11 cellular contexts compared by ENCODE assay signal in genomic region chr13:110911880-110912279, GRCh38. TPM values are rescaled to one million over a fixed set of nuclear protein-coding genes. Genes with fewer than 3 reads are reported as not detected.
DNase-seq lines count a peak whose midpoint lies in the region; ATAC-seq lines count a peak whose summit lies in the region.
"Had no signal": no experiment of that assay in that cellular context is flagged by ENCODE, and none has a peak within 500 bp of the region (broad histone marks: within the 10 kb centered on the region; RNA-seq: fewer than 3 reads in every experiment).

No MANE protein-coding gene starts in this region.

- H3K9me3 Mint-ChIP-seq in stimulated activated naive CD8-positive, alpha-beta T cell treated with anti-CD3 and anti-CD28 coated beads, Interleukin-15, Interleukin-2, amounts not matched to agents 100 ng/mL and 50 ng/mL, for 24 hours = no peaks in the 10 kb centered on the region
- H3K9me3 Mint-ChIP-seq in stimulated activated naive CD8-positive, alpha-beta T cell treated with anti-CD3 and anti-CD28 coated beads, Interleukin-15, amount 100 ng/mL, for 72 hours = no peaks in the 10 kb centered on the region
- no peaks in the 10 kb centered on the region for H3K9me3 Mint-ChIP-seq in activated T-helper 17 cell treated with anti-CD3 and anti-CD28 coated beads, Interleukin-2, amount 50 U/mL, for 72 hours

- peaks cover 74% of the 10 kb centered on the region for H3K4me1 Mint-ChIP-seq in stimulated activated naive CD8-positive, alpha-beta T cell treated with anti-CD3 and anti-CD28 coated beads, Interleukin-15, Interleukin-2, amounts not matched to agents 100 ng/mL and 50 ng/mL, for 24 hours (ENCODE audit: low read depth)
- peaks cover 74% of the 10 kb centered on the region for H3K4me1 Mint-ChIP-seq in stimulated activated naive CD8-positive, alpha-beta T cell treated with anti-CD3 and anti-CD28 coated beads, Interleukin-15, amount 100 ng/mL, for 72 hours
- H3K4me1 Mint-ChIP-seq in activated T-helper 17 cell treated with anti-CD3 and anti-CD28 coated beads, Interleukin-2, amount 50 U/mL, for 72 hours = peaks cover 32% of the 10 kb centered on the region

- peaks cover 46% of the 10 kb centered on the region for H3K36me3 Mint-ChIP-seq in stimulated activated naive CD8-positive, alpha-beta T cell treated with anti-CD3 and anti-CD28 coated beads, Interleukin-15, Interleukin-2, amounts not matched to agents 100 ng/mL and 50 ng/mL, for 24 hours (ENCODE audit: low read depth)
- H3K36me3 Mint-ChIP-seq in activated T-helper 17 cell treated with anti-CD3 and anti-CD28 coated beads, Interleukin-2, amount 50 U/mL, for 72 hours (ENCODE audit: low read depth) = peaks cover 70% of the 10 kb centered on the region

- no peaks in the 10 kb centered on the region for H3K27me3 Mint-ChIP-seq in stimulated activated naive CD8-positive, alpha-beta T cell treated with anti-CD3 and anti-CD28 coated beads, Interleukin-15, Interleukin-2, amounts not matched to agents 100 ng/mL and 50 ng/mL, for 24 hours
- no peaks in the 10 kb centered on the region for H3K27me3 Mint-ChIP-seq in stimulated activated naive CD8-positive, alpha-beta T cell treated with anti-CD3 and anti-CD28 coated beads, Interleukin-15, amount 100 ng/mL, for 72 hours
- H3K27me3 Mint-ChIP-seq in activated T-helper 17 cell treated with anti-CD3 and anti-CD28 coated beads, Interleukin-2, amount 50 U/mL, for 72 hours = no peaks in the 10 kb centered on the region

- ATAC-seq in stimulated activated naive CD8-positive, alpha-beta T cell treated with anti-CD3 and anti-CD28 coated beads, Interleukin-15, amount 100 ng/mL, for 72 hours = no peak
- ATAC-seq in activated T-helper 17 cell treated with anti-CD3 and anti-CD28 coated beads, Interleukin-2, amount 50 U/mL, for 72 hours (replicated peaks) = no peak
- no peak for ATAC-seq in GM18498 (IDR thresholded peaks at IDR 0.05; ENCODE audit: unreplicated experiment)
- ATAC-seq in GM21423 (IDR thresholded peaks at IDR 0.05; ENCODE audit: unreplicated experiment) = no peak
- no peak for ATAC-seq in GM18909 (IDR thresholded peaks at IDR 0.05; ENCODE audit: poor library complexity, unreplicated experiment)
- ATAC-seq: left colon had no signal

- DNase-seq in stimulated activated naive CD8-positive, alpha-beta T cell treated with anti-CD3 and anti-CD28 coated beads, Interleukin-15, amount 100 ng/mL, for 72 hours = no peak
- DNase-seq in kidney tubule cell (ENCODE audit: low spot score) (peak; percentile 49), hepatic stellate cell (ENCODE audit: low spot score) (no peak)
- DNase-seq: aorta, left colon, SJCRH30 had no signal

- peak overlapping the region; percentile 91 for H3K4me3 Mint-ChIP-seq in stimulated activated naive CD8-positive, alpha-beta T cell treated with anti-CD3 and anti-CD28 coated beads, Interleukin-15, Interleukin-2, amounts not matched to agents 100 ng/mL and 50 ng/mL, for 24 hours
- peak overlapping the region in 1 of 2 donors; percentile 94 for H3K4me3 Mint-ChIP-seq in stimulated activated naive CD8-positive, alpha-beta T cell treated with anti-CD3 and anti-CD28 coated beads, Interleukin-15, amount 100 ng/mL, for 72 hours
- H3K4me3 Mint-ChIP-seq in activated T-helper 17 cell treated with anti-CD3 and anti-CD28 coated beads, Interleukin-2, amount 50 U/mL, for 72 hours = peak overlapping the region; percentile 95

- H3K27ac Mint-ChIP-seq in stimulated activated naive CD8-positive, alpha-beta T cell treated with anti-CD3 and anti-CD28 coated beads, Interleukin-15, Interleukin-2, amounts not matched to agents 100 ng/mL and 50 ng/mL, for 24 hours = no peak overlapping the region
- peak overlapping the region in 1 of 2 donors; percentile 19 for H3K27ac Mint-ChIP-seq in stimulated activated naive CD8-positive, alpha-beta T cell treated with anti-CD3 and anti-CD28 coated beads, Interleukin-15, amount 100 ng/mL, for 72 hours
- H3K27ac Mint-ChIP-seq in activated T-helper 17 cell treated with anti-CD3 and anti-CD28 coated beads, Interleukin-2, amount 50 U/mL, for 72 hours = peak overlapping the region; percentile 92

RNA-seq across cellular contexts. Expression of gene ANKRD10, which starts 3.0 kb away (rescaled TPM):
- 100 to 1,000 TPM; 180 to 207 TPM for total RNA-seq in activated T-helper 17 cell treated with anti-CD3 and anti-CD28 coated beads, Interleukin-2, amount 50 U/mL, for 72 hours
